19 cellular contexts compared by ENCODE assay signal in the genomic region with DNA sequence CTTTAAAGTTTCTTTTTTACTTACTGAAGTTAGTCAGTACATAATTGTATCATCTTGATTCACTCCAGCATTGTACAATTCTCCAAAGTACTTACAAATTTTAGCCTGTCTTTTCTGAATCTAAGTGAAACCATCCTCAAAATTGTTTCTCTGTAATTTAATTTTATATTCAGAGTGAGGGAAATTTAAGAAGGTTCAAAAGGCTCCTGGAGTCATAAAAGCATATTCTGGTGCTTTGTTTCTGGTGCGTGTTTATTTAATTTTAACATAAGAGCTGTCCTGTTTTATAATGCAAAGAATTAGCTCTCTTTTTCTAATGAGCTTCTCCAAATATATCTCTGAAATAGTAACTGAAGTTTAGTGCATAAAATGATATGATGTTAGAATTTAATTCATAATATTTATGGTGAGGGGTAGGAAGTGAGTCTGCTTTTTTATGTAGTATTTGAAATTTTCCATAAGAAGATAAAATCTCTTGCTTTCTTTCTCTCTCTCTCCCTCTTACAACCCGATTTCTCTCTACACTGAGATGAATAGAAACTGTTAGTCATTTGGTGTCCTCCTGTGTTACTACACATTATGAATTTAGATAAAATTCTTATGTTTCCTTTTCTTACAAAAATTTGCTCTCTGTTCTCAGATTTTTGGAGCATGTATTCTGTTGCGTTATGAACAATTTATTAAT.
"Had no signal": no experiment of that assay in that cellular context is flagged by ENCODE, and none has a peak within 500 bp of the region (broad histone marks: within the 10 kb centered on the region; RNA-seq: fewer than 3 reads in every experiment).

No MANE protein-coding gene starts in this region.

- H3K9me3 ChIP-seq: heart right ventricle, spleen, stomach, thoracic aorta, transverse colon had no signal

- H3K4me3 Mint-ChIP-seq: natural killer cell; neural crest cell; stimulated activated naive B cell treated with anti-CD40 and anti-IgM and Interleukin-4, amounts not matched to agents 10 μg/mL and 1 μg/mL and 100 μg/mL, for 72 hours had no signal

- DNase-seq: cerebellar nuclear complex; dermis blood vessel endothelial cell; erythroblast; heart right ventricle; left ventricle myocardium superior; natural killer cell; spleen; stimulated activated CD4-positive, alpha-beta T cell treated with anti-CD3 and anti-CD28 coated beads, Interleukin-2, amount 100 ng/mL, for 24 hours; stimulated activated CD4-positive, alpha-beta T cell treated with anti-CD3 and anti-CD28 coated beads, Interleukin-4, amount 100 ng/mL, for 4 hours; stimulated activated naive B cell treated with anti-CD40 and anti-IgM and Interleukin-4, amounts not matched to agents 10 μg/mL and 1 μg/mL and 100 μg/mL, for 72 hours; stomach; substantia nigra; transverse colon had no signal

- H3K27ac ChIP-seq: spleen, stomach, thoracic aorta, transverse colon had no signal

- H3K9me3 Mint-ChIP-seq: natural killer cell; neural crest cell; stimulated activated naive B cell treated with anti-CD40 and anti-IgM and Interleukin-4, amounts not matched to agents 10 μg/mL and 1 μg/mL and 100 μg/mL, for 72 hours had no signal

- H3K4me1 ChIP-seq: spleen, transverse colon had no signal

- H3K27ac Mint-ChIP-seq: natural killer cell; stimulated activated naive B cell treated with anti-CD40 and anti-IgM and Interleukin-4, amounts not matched to agents 10 μg/mL and 1 μg/mL and 100 μg/mL, for 72 hours had no signal

- H3K27me3 Mint-ChIP-seq: stimulated activated naive B cell treated with anti-CD40 and anti-IgM and Interleukin-4, amounts not matched to agents 10 μg/mL and 1 μg/mL and 100 μg/mL, for 72 hours had no signal

- H3K36me3 ChIP-seq: thoracic aorta, transverse colon had no signal

- H3K4me3 ChIP-seq: heart right ventricle, spleen, stomach, thoracic aorta, transverse colon had no signal

- FAIRE-seq: colon, endothelial cell of umbilical vein, frontal cortex, keratinocyte had no signal

- H3K27me3 ChIP-seq: heart right ventricle, spleen, stomach, transverse colon had no signal

- H3K4me1 Mint-ChIP-seq: natural killer cell; stimulated activated naive B cell treated with anti-CD40 and anti-IgM and Interleukin-4, amounts not matched to agents 10 μg/mL and 1 μg/mL and 100 μg/mL, for 72 hours had no signal
